8 cellular contexts compared by ENCODE assay signal in the genomic region with DNA sequence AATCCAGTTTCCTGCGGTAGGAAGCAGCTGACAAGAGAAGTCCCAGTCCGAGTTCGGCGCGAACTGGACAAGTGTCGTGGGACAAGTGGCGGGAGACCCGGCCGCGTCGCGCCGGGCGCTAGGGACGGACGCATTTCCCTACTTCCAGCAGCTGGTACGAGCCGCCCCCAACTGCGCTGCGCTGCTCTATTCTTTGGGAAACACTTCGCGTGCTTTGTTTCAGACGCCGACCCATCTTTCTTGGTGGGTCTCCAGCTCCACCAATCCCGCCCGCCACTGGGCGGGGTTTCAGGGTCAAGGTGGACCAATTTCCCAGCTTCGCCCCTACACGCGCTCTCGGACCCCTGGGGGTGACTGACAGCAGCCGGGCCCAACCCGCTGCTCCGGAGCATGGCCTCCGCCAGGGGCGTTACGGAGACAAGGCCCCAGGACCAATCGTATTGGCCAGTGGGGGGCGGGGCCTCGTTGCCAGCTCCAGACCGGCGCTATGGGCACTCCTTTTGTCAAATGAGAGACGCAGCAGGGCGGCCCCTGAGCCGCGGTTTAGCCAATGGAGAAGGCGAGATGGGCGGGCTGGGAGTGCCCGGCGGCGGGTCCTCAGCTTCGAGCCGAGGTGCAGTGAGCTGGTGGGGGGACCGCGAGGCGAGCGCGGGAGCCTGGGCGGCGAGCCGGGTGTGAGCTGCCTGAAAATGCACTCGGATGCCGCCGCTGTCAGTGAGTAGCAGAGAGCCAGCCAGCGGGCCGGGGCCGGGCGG. TPM values are rescaled to one million over a fixed set of nuclear protein-coding genes. Genes with fewer than 3 reads are reported as not detected.
DNase-seq lines count a peak whose midpoint lies in the region; ATAC-seq, FAIRE-seq and TF ChIP-seq lines count a peak whose summit lies in the region.

A gene (plus strand): TSS at position 600 of the 755 bp plus-strand sequence. CDS start 90 bp downstream, at position 690.

- no peak within 1 kb of the TSS for H3K27ac ChIP-seq in H9 (ENCODE audit: insufficient read length, low read depth, low read length)

- no peak within 1 kb of the TSS for H3K14ac ChIP-seq in H9 (ENCODE audit: insufficient read depth, low read length)

- peaks cover 28% of the 10 kb centered on the region for H3K36me3 ChIP-seq in MG63

- peak; percentile 46; the same call in 2 of the 3 replicates for TF ChIP-seq CTCF in H9 (conservative IDR thresholded peaks at IDR 0.05)
- TF ChIP-seq CTCF in fibroblast of pulmonary artery (IDR thresholded peaks at IDR 0.05; ENCODE audit: low read length, missing control alignments), result peak; percentile 22

- peak within 1 kb of the TSS; percentile 37 for H3K18ac ChIP-seq in H9 (ENCODE audit: insufficient read length, low read depth, low read length)

- no peaks in the 10 kb centered on the region for H3K36me3 Mint-ChIP-seq in H9 (ENCODE audit: insufficient read depth in 1 of 3, low read depth in 3 of 3)
- H3K36me3 Mint-ChIP-seq in natural killer cell treated with Interleukin-12 subunit alpha and Interleukin-12 subunit beta and Interleukin-15 and Interleukin-18, amount 100 ng/mL, for 72 hours, result no peaks in the 10 kb centered on the region

- no peak within 1 kb of the TSS for H3K4ac ChIP-seq in H9 (ENCODE audit: low read depth, low read length)

- H3K27me3 ChIP-seq in H9 (ENCODE audit: insufficient read depth, low read length), result no peaks in the 10 kb centered on the region
- H3K27me3 ChIP-seq in MG63, result no peaks in the 10 kb centered on the region

- H3K56ac ChIP-seq in H9 (ENCODE audit: insufficient read length, low read depth, low read length), result no peak within 1 kb of the TSS

- H3K27me3 Mint-ChIP-seq in H9 (ENCODE audit: low read depth), result peaks cover 27% of the 10 kb centered on the region
- no peaks in the 10 kb centered on the region for H3K27me3 Mint-ChIP-seq in natural killer cell treated with Interleukin-12 subunit alpha and Interleukin-12 subunit beta and Interleukin-15 and Interleukin-18, amount 100 ng/mL, for 72 hours

- H4K91ac ChIP-seq in H9 (ENCODE audit: insufficient read length, low read depth, low read length), result no peak within 1 kb of the TSS

- no peaks in the 10 kb centered on the region for H3K79me1 ChIP-seq in H9 (ENCODE audit: insufficient read depth, low read depth, low read length, poor library complexity, severe bottlenecking)

- H3K79me2 ChIP-seq in H9 (ENCODE audit: insufficient read depth, low read length), result peaks cover 20% of the 10 kb centered on the region; the same call in 1 of the 2 replicates

- peak within 1 kb of the TSS; percentile 56 for H3K9ac ChIP-seq in H9 (ENCODE audit: extremely low read depth, insufficient read length, low read length)

- H3K4me3 ChIP-seq in MG63 (peak within 1 kb of the TSS; percentile 78), fibroblast of pulmonary artery (replicated peaks; ENCODE audit: low read depth, low read length) (peak within 1 kb of the TSS; percentile 66)

- H4K8ac ChIP-seq in H9 (replicated peaks; ENCODE audit: insufficient read length, low read depth, low read length), result no peak within 1 kb of the TSS

- H3K27ac Mint-ChIP-seq in H9, result peak within 1 kb of the TSS; percentile 83 to 88 (median 84); a peak in 5 of 7 replicates
- peak within 1 kb of the TSS; percentile 71 to 84 for H3K27ac Mint-ChIP-seq in natural killer cell treated with Interleukin-12 subunit alpha and Interleukin-12 subunit beta and Interleukin-15 and Interleukin-18, amount 100 ng/mL, for 72 hours

- no peak within 1 kb of the TSS for H2AFZ ChIP-seq in H9 (ENCODE audit: low read length)

- peak; percentile 98 for FAIRE-seq in G401.6 (lab: Jason Lieb, UNC)

- H2BK12ac ChIP-seq in H9 (ENCODE audit: insufficient read length, low read depth, low read length), result no peak within 1 kb of the TSS

- peaks cover 0 to 1% of the 10 kb centered on the region in 2 experiments; a peak in 1 of 5 replicates for H3K9me3 Mint-ChIP-seq in H9
- no peaks in the 10 kb centered on the region for H3K9me3 Mint-ChIP-seq in natural killer cell treated with Interleukin-12 subunit alpha and Interleukin-12 subunit beta and Interleukin-15 and Interleukin-18, amount 100 ng/mL, for 72 hours

- no peak within 1 kb of the TSS for H2BK120ac ChIP-seq in H9 (ENCODE audit: low read depth, low read length, poor library complexity, severe bottlenecking)

- H3K4me3 Mint-ChIP-seq in H9, result peak within 1 kb of the TSS; percentile 89 to 97
- H3K4me3 Mint-ChIP-seq in natural killer cell treated with Interleukin-12 subunit alpha and Interleukin-12 subunit beta and Interleukin-15 and Interleukin-18, amount 100 ng/mL, for 72 hours, result peak within 1 kb of the TSS; percentile 87

- no peak within 1 kb of the TSS for H2BK15ac ChIP-seq in H9 (ENCODE audit: low read depth, low read length)

- peak within 1 kb of the TSS; percentile 90 for H3K4me2 ChIP-seq in H9 (ENCODE audit: insufficient read depth, insufficient read length, low read length)

- no peak within 1 kb of the TSS for H3K23ac ChIP-seq in H9 (ENCODE audit: insufficient read length, low read depth, low read length)

- peaks cover 13 to 32% of the 10 kb centered on the region in 2 experiments for H3K4me1 Mint-ChIP-seq in H9
- peaks cover 18% of the 10 kb centered on the region in 2 donors for H3K4me1 Mint-ChIP-seq in natural killer cell treated with Interleukin-12 subunit alpha and Interleukin-12 subunit beta and Interleukin-15 and Interleukin-18, amount 100 ng/mL, for 72 hours (ENCODE audit: low read depth in 2 of 2)

- H4K20me1 ChIP-seq in H9 (ENCODE audit: control insufficient read depth, insufficient read depth, insufficient read length), result no peaks in the 10 kb centered on the region

- ATAC-seq in natural killer cell treated with Interleukin-12 subunit alpha and Interleukin-12 subunit beta and Interleukin-15 and Interleukin-18, amount 100 ng/mL, for 72 hours, result peak; percentile 97
- peak; percentile 93 for ATAC-seq in stimulated activated naive CD8-positive, alpha-beta T cell treated with anti-CD3 and anti-CD28 coated beads, Interleukin-15, Interleukin-2, amounts not matched to agents 100 U/mL and 50 U/mL, for 24 hours

- no peak within 1 kb of the TSS for H3T11ph ChIP-seq in H9 (ENCODE audit: low read length)

- peaks cover 8% of the 10 kb centered on the region for H3K23me2 ChIP-seq in H9 (ENCODE audit: insufficient read length, low read depth, low read length, poor library complexity, severe bottlenecking)

- no CpG with 5 or more reads among the region's 68 CpGs for WGBS in H9 (ENCODE audit: extremely low coverage, insufficient read length, low lambda C conversion rate)

- DNase-seq in H9 (peak; percentile 100), MG63 (peak; percentile 100), SHP77 treated with DMSO at 0.1 percent for 48 hours (lab: John Stamatoyannopoulos, UW) (peak; percentile 99), fibroblast of pulmonary artery (ENCODE audit: low read depth) (peak; percentile 100)
- DNase-seq in activated effector memory CD4-positive, alpha-beta T cell treated with anti-CD3 and anti-CD28 coated beads, Interleukin-2, amount 50 U/mL, for 16 hours, result peak; percentile 99
- DNase-seq in natural killer cell treated with Interleukin-12 subunit alpha and Interleukin-12 subunit beta and Interleukin-15 and Interleukin-18, amount 100 ng/mL, for 72 hours (ENCODE audit: low spot score), result peak; percentile 100
- DNase-seq in stimulated activated naive CD8-positive, alpha-beta T cell treated with anti-CD3 and anti-CD28 coated beads, Interleukin-15, Interleukin-2, amounts not matched to agents 100 U/mL and 50 U/mL, for 24 hours, result peak; percentile 99

- H3K9me3 ChIP-seq in H9 (ENCODE audit: control insufficient read depth, low read depth, low read length), result no peaks in the 10 kb centered on the region
- no peaks in the 10 kb centered on the region for H3K9me3 ChIP-seq in MG63

- H2AK5ac ChIP-seq in H9 (ENCODE audit: insufficient read length, low read length), result no peak within 1 kb of the TSS

- H3K4me1 ChIP-seq in H9 (ENCODE audit: insufficient read depth, low read length), result peaks cover 3% of the 10 kb centered on the region; the same call in 1 of the 2 replicates

- H4K5ac ChIP-seq in H9 (ENCODE audit: insufficient read length, low read depth, low read length), result no peak within 1 kb of the TSS

- no peak within 1 kb of the TSS for H2BK5ac ChIP-seq in H9 (ENCODE audit: insufficient read length, low read length)

- no peak within 1 kb of the TSS for H2BK20ac ChIP-seq in H9 (ENCODE audit: low read depth, low read length, poor library complexity, severe bottlenecking)

RNA-seq across cellular contexts. Expression of the gene that starts here (rescaled TPM):
- total RNA-seq in H9 (2021), result 44.5 and 46.7 TPM in 2 replicates
- total RNA-seq in MG63 (2014; rRNA removed; shearing (Covaris generic); ENCODE audit: low replicate concordance), result 151 and 229 TPM in 2 replicates
- 10 to 100 TPM; 29.3 to 30.4 TPM for total RNA-seq in natural killer cell treated with Interleukin-12 subunit alpha and Interleukin-12 subunit beta and Interleukin-15 and Interleukin-18, amount 100 ng/mL, for 72 hours
